ENCODE assay signal across 3 cellular contexts in genomic region chr18:79537758-79538157, GRCh38.
TF ChIP-seq lines count a peak whose summit lies in the region.

No MANE protein-coding gene starts in this region.

TF ChIP-seq in SK-N-SH treated with all-trans-retinoic acid at 6 μM for 48 hours, 23 proteins besides CTCF, POLR2A, EP300 and RAD21 (continued from another document):
- TF ChIP-seq TCF4 (CRISPR knock-in tag; IDR thresholded peaks at IDR 0.05; ENCODE audit: borderline replicate concordance) (no peak), CSRNP3 (CRISPR knock-in tag; IDR thresholded peaks at IDR 0.05) (no peak), POU6F1 (CRISPR knock-in tag; IDR thresholded peaks at IDR 0.05; ENCODE audit: borderline replicate concordance, low read depth) (no peak), ZNF565 (CRISPR knock-in tag; conservative IDR thresholded peaks at IDR 0.05; ENCODE audit: low read depth) (no peak), ZNF8 (CRISPR knock-in tag; IDR thresholded peaks at IDR 0.05) (peak; percentile 99)

TF ChIP-seq in SK-N-SH, 30 proteins besides CTCF, POLR2A, EP300 and RAD21:
- TF ChIP-seq USF2 (IDR thresholded peaks at IDR 0.05; ENCODE audit: borderline replicate concordance, low read depth, low read length) = no peak
- TF ChIP-seq GATA2 (CRISPR knock-in tag; IDR thresholded peaks at IDR 0.05) = no peak
- TF ChIP-seq FOXM1 (IDR thresholded peaks at IDR 0.05; ENCODE audit: low read depth) = no peak
- TF ChIP-seq NFIC (IDR thresholded peaks at IDR 0.05; ENCODE audit: borderline replicate concordance) = no peak
- no peak for TF ChIP-seq CHD2 (IDR thresholded peaks at IDR 0.05; ENCODE audit: low read length, partially characterized antibody)
- TF ChIP-seq TAF1 (IDR thresholded peaks at IDR 0.05; ENCODE audit: borderline replicate concordance, low read depth, low read length) = no peak
- no peak for TF ChIP-seq FOSL2 (IDR thresholded peaks at IDR 0.05; ENCODE audit: borderline replicate concordance, low read depth)
- no peak for TF ChIP-seq RFX5 (IDR thresholded peaks at IDR 0.05; ENCODE audit: low read length)
- no peak for TF ChIP-seq NRF1 (IDR thresholded peaks at IDR 0.05; ENCODE audit: low read depth, low read length)
- no peak for TF ChIP-seq USF1 (IDR thresholded peaks at IDR 0.05; ENCODE audit: borderline replicate concordance, low read depth)
- no peak for TF ChIP-seq TCF12 (IDR thresholded peaks at IDR 0.05)
- no peak for TF ChIP-seq IRF3 (IDR thresholded peaks at IDR 0.05; ENCODE audit: low read depth, low read length)
- TF ChIP-seq SIN3A (IDR thresholded peaks at IDR 0.05; ENCODE audit: borderline replicate concordance, low read depth, low read length) = no peak
- TF ChIP-seq PBX3 (IDR thresholded peaks at IDR 0.05) = no peak
- TF ChIP-seq RCOR1 (IDR thresholded peaks at IDR 0.05; ENCODE audit: low read length) = no peak
TF ChIP-seq in SK-N-SH: peak in this region for 0.

TF ChIP-seq in K562, 482 proteins besides CTCF, POLR2A, EP300 and RAD21:
- TF ChIP-seq MBD1 (CRISPR knock-in tag; IDR thresholded peaks at IDR 0.05) (no peak), ZNF224 (CRISPR knock-in tag; IDR thresholded peaks at IDR 0.05) (no peak), ZNF197 (CRISPR knock-in tag; IDR thresholded peaks at IDR 0.05; ENCODE audit: low read depth) (no peak), ASH1L (IDR thresholded peaks at IDR 0.05; ENCODE audit: borderline replicate concordance, low read depth, partially characterized antibody) (no peak), PHB2 (IDR thresholded peaks at IDR 0.05; ENCODE audit: low read depth) (no peak), ZNF512 (tag; IDR thresholded peaks at IDR 0.05) (no peak), SMAD4 (CRISPR knock-in tag; conservative IDR thresholded peaks at IDR 0.05) (no peak), CSDE1 (IDR thresholded peaks at IDR 0.05) (no peak), MAZ (CRISPR knock-in tag; conservative IDR thresholded peaks at IDR 0.05 in 1 of 2, IDR thresholded peaks at IDR 0.05 in 1 of 2) (no peak), ZNF274 (IDR thresholded peaks at IDR 0.05; ENCODE audit: borderline replicate concordance, low read depth, low read length) (no peak), CBX3 (IDR thresholded peaks at IDR 0.05; ENCODE audit: borderline replicate concordance in 1 of 2, low read length in 2 of 2) (0 out of 3 replicates have a peak, but pooled peaks of 1 of the 2 experiments have one; percentile 50), SLC30A9 (CRISPR knock-in tag; IDR thresholded peaks at IDR 0.05) (no peak), GTF2B (IDR thresholded peaks at IDR 0.05; ENCODE audit: extremely low read depth, insufficient read length) (no peak), SMAD2 (IDR thresholded peaks at IDR 0.05; ENCODE audit: low read depth, low read length) (no peak), EHMT2 (IDR thresholded peaks at IDR 0.05) (no peak), TRIM28 (IDR thresholded peaks at IDR 0.05) (peak; percentile 76), BRF2 (IDR thresholded peaks at IDR 0.05; ENCODE audit: borderline replicate concordance, insufficient read depth, insufficient read length) (no peak), E2F1 (CRISPR knock-in tag; IDR thresholded peaks at IDR 0.05) (no peak), ADNP (tag; IDR thresholded peaks at IDR 0.05) (no peak), ZFX (CRISPR knock-in tag; IDR thresholded peaks at IDR 0.05) (no peak), ZNF165 (CRISPR knock-in tag; IDR thresholded peaks at IDR 0.05; ENCODE audit: borderline replicate concordance) (no peak), NR0B1 (IDR thresholded peaks at IDR 0.05; ENCODE audit: partially characterized antibody) (no peak), RBM25 (IDR thresholded peaks at IDR 0.05; ENCODE audit: low read depth, low read length, severe bottlenecking) (peak; percentile 22)
